In genomic region chr15:56919708-56920637, GRCh38 we compare ENCODE assay signal across 8 cellular contexts. TPM values are rescaled to one million over a fixed set of nuclear protein-coding genes. Genes with fewer than 3 reads are reported as not detected.
DNase-seq lines count a peak whose midpoint lies in the region; ATAC-seq, FAIRE-seq and TF ChIP-seq lines count a peak whose summit lies in the region.

No MANE protein-coding gene starts in this region.

- H3K4me1 ChIP-seq in cardiac muscle cell (ENCODE audit: low read depth), result peaks cover 43% of the 10 kb centered on the region
- H3K4me1 ChIP-seq in RWPE2 (ENCODE audit: insufficient read depth, poor library complexity, severe bottlenecking), result peaks cover 43% of the 10 kb centered on the region
- H3K4me1 ChIP-seq in K562 (replicated peaks in 1 of 2; ENCODE audit: control insufficient read depth in 2 of 2, insufficient read depth in 2 of 2, low read length in 2 of 2), result peaks cover 9 to 20% of the 10 kb centered on the region in 2 experiments; a peak in 4 of 5 replicates

- H3K4me2 ChIP-seq in K562 (ENCODE audit: insufficient read depth, low read length), result peak overlapping the region; percentile 82

- H3K4me3 ChIP-seq in cardiac muscle cell (peak overlapping the region; percentile 92), RWPE2 (ENCODE audit: severe bottlenecking) (peak overlapping the region; percentile 82), K562 (peak overlapping the region; percentile 88), skin epidermis (peak overlapping the region; percentile 75 to 99 (median 95))

- intact Hi-C loops in cardiac septum (cut with DNase I), result loop anchor here (5.0 to 10.0 kb wide), 3 partner anchors 217 to 385 kb away; no protein-coding TSS in a partner anchor
- intact Hi-C loops in K562 (cut with micrococcal nuclease), result loop anchor here (5.0 kb wide), 4 partner anchors 52 to 292 kb away; no protein-coding TSS in a partner anchor

- peak in 1 of 2 donors; percentile 41 for DNase-seq in cardiac muscle cell (ENCODE audit: low read depth in 1 of 2, low spot score in 1 of 2)
- DNase-seq in cardiac septum (ENCODE audit: low spot score), result no peak
- DNase-seq in RWPE2 (ENCODE audit: low spot score), result no peak
- peak in 2 of 4 experiments; percentile 50 to 60 for DNase-seq in K562 (ENCODE audit: extremely low read depth in 1 of 4, low spot score in 3 of 4)
- DNase-seq in immature natural killer cell, result no peak
- no peak for DNase-seq in AG08396 (ENCODE audit: low spot score)

- no peak for TF ChIP-seq EP300 in K562 (IDR thresholded peaks at IDR 0.05; ENCODE audit: low read length)

- H3K27me3 Mint-ChIP-seq in immature natural killer cell (ENCODE audit: low read depth in 3 of 3), result peaks cover 0 to 20% (median 17%) of the 10 kb centered on the region in 3 donors

- H3K27me3 ChIP-seq in cardiac muscle cell, result no peaks in the 10 kb centered on the region
- H3K27me3 ChIP-seq in RWPE2 (ENCODE audit: insufficient read depth, poor library complexity, severe bottlenecking), result no peaks in the 10 kb centered on the region
- no peaks in the 10 kb centered on the region for H3K27me3 ChIP-seq in K562 (ENCODE audit: control insufficient read depth in 2 of 2, insufficient read depth in 2 of 2, low read length in 2 of 2)

- BruUV-seq in K562 (replicated peaks; lab: Mats Ljungman, UMichigan), result no TSS peak

- TF ChIP-seq RAD21 in K562 (CRISPR knock-in tag; conservative IDR thresholded peaks at IDR 0.05 in 1 of 2, IDR thresholded peaks at IDR 0.05 in 1 of 2), result no peak

- H3K4me1 Mint-ChIP-seq in immature natural killer cell, result peaks cover 45 to 65% of the 10 kb centered on the region in 2 donors

- in situ Hi-C loops in K562 (cut with MboI), result loop anchor here (10.0 kb wide), 1 partner anchor 385 kb away; no protein-coding TSS in a partner anchor

- no peaks in the 10 kb centered on the region for H4K20me1 ChIP-seq in K562 (replicated peaks; ENCODE audit: control insufficient read depth, insufficient read depth, low read length)

- TF ChIP-seq POLR2A in K562 (conservative IDR thresholded peaks at IDR 0.05), result peak; percentile 15; the same call in 1 of the 2 replicates

- H3K27ac ChIP-seq in cardiac muscle cell, result peak overlapping the region; percentile 98
- peak overlapping the region; percentile 77 for H3K27ac ChIP-seq in RWPE2 (ENCODE audit: poor library complexity, severe bottlenecking)
- peak overlapping the region; percentile 92 for H3K27ac ChIP-seq in K562 (ENCODE audit: extremely low read depth, low read depth, low read length)
- H3K27ac ChIP-seq in skin epidermis, result peak overlapping the region; percentile 90 to 100 (median 99)

- H3K36me3 Mint-ChIP-seq in immature natural killer cell, result peaks cover 0 to 7% (median 4%) of the 10 kb centered on the region in 3 donors

- H3K27ac Mint-ChIP-seq in immature natural killer cell, result peak overlapping the region; percentile 84 to 95 (median 90)

- TF ChIP-seq CTCF in cardiac muscle cell (IDR thresholded peaks at IDR 0.05; ENCODE audit: low read depth, low read length) (no peak), RWPE2 (IDR thresholded peaks at IDR 0.05; ENCODE audit: poor library complexity, severe bottlenecking) (no peak), K562 (IDR thresholded peaks at IDR 0.05 in 2 of 3, conservative IDR thresholded peaks at IDR 0.05 in 1 of 3; ENCODE audit: insufficient read depth in 2 of 3, low read depth in 1 of 3, low read length in 3 of 3) (no peak)

- FAIRE-seq in K562 (lab: Jason Lieb, UNC), result peak; percentile 40

- H2AFZ ChIP-seq in K562 (ENCODE audit: low read depth, low read length), result peak overlapping the region; percentile 84

- peaks cover 74% of the 10 kb centered on the region for H3K79me2 ChIP-seq in K562 (ENCODE audit: control insufficient read depth, insufficient read depth, low read length)

- H3K36me3 ChIP-seq in cardiac muscle cell, result peaks cover 10% of the 10 kb centered on the region
- peaks cover 48% of the 10 kb centered on the region for H3K36me3 ChIP-seq in RWPE2 (ENCODE audit: low read depth)
- H3K36me3 ChIP-seq in K562 (ENCODE audit: control insufficient read depth, insufficient read depth, low read length), result peaks cover 31% of the 10 kb centered on the region; the same call in 2 of the 3 replicates

- ATAC-seq in HG03175 (IDR thresholded peaks at IDR 0.05; ENCODE audit: unreplicated experiment), result peak; percentile 17
- ATAC-seq in RWPE2 (ENCODE audit: low read depth), result peak; percentile 30
- peak; percentile 53 for ATAC-seq in K562

- H3K9me1 ChIP-seq in K562 (ENCODE audit: control insufficient read depth, insufficient read depth, low read length), result no peaks in the 10 kb centered on the region

- POLR2A ChIA-PET in K562 (lab: Yijun Ruan, JAX), result interaction anchor here (0.8 to 1.6 kb wide), 4 partner anchors 8 to 199 kb away, joined by 3 to 9 read pairs (median 7); no protein-coding TSS in a partner anchor

- CTCF ChIA-PET in K562 (lab: Yijun Ruan, JAX; ENCODE audit: low intra/inter-chr PET ratio), result no interaction called here

- no peaks in the 10 kb centered on the region for H3K9me3 Mint-ChIP-seq in immature natural killer cell

- peak overlapping the region; percentile 86 to 98 for H3K9ac ChIP-seq in K562 (ENCODE audit: insufficient read depth in 1 of 2, low read depth in 2 of 2, low read length in 2 of 2)

- peak overlapping the region; percentile 85 to 93 (median 88) for H3K4me3 Mint-ChIP-seq in immature natural killer cell

- WGBS in K562 (ENCODE audit: insufficient coverage, low coverage, missing lambda C conversion rate), result under 1% methylated on average over 30 of the region's 30 CpGs

- H3K9me3 ChIP-seq in cardiac muscle cell (ENCODE audit: low read depth), result no peaks in the 10 kb centered on the region
- H3K9me3 ChIP-seq in RWPE2 (ENCODE audit: severe bottlenecking), result no peaks in the 10 kb centered on the region
- H3K9me3 ChIP-seq in K562 (replicated peaks; ENCODE audit: control insufficient read depth, insufficient read depth, low read depth, low read length), result 0 out of 2 replicates have a peak, but pooled peaks cover 2% of the 10 kb centered on the region

TF ChIP-seq in K562, 482 proteins besides CTCF, POLR2A, EP300 and RAD21 (continues in another document):
- no peak for TF ChIP-seq HIVEP1 (CRISPR knock-in tag; IDR thresholded peaks at IDR 0.05)
- no peak for TF ChIP-seq ZBTB8A (IDR thresholded peaks at IDR 0.05; ENCODE audit: partially characterized antibody)
- TF ChIP-seq HEY1 (CRISPR knock-in tag; IDR thresholded peaks at IDR 0.05; ENCODE audit: borderline replicate concordance), result no peak
- TF ChIP-seq BCOR (IDR thresholded peaks at IDR 0.05), result no peak
- no peak for TF ChIP-seq ATF1 (CRISPR knock-in tag; IDR thresholded peaks at IDR 0.05)
- TF ChIP-seq ATF1 (tag; IDR thresholded peaks at IDR 0.05), result peak; percentile 15; the same call in 1 of the 2 replicates
- no peak for TF ChIP-seq MYBL2 (IDR thresholded peaks at IDR 0.05; ENCODE audit: low read depth)
- no peak for TF ChIP-seq MYBL2 (CRISPR knock-in tag; IDR thresholded peaks at IDR 0.05; ENCODE audit: borderline replicate concordance)
- peak; percentile 84 for TF ChIP-seq CEBPB (tag; IDR thresholded peaks at IDR 0.05)
- TF ChIP-seq ZNF436 (CRISPR knock-in tag; IDR thresholded peaks at IDR 0.05), result no peak
- 0 out of 2 replicates have a peak, but pooled peaks have one; percentile 25 for TF ChIP-seq SUPT5H (IDR thresholded peaks at IDR 0.05)
- peak in 1 of 2 experiments; percentile 30; a peak in 1 of 4 replicates for TF ChIP-seq HDAC1 (IDR thresholded peaks at IDR 0.05)
- TF ChIP-seq RFX1 (IDR thresholded peaks at IDR 0.05), result no peak
- TF ChIP-seq UBTF (IDR thresholded peaks at IDR 0.05; ENCODE audit: borderline replicate concordance in 1 of 2, low read depth in 2 of 2, low read length in 2 of 2), result peak in 1 of 2 experiments; percentile 1; a peak in 1 of 4 replicates
- no peak for TF ChIP-seq JUNB (CRISPR knock-in tag; conservative IDR thresholded peaks at IDR 0.05)
- no peak for TF ChIP-seq HCFC1 (IDR thresholded peaks at IDR 0.05; ENCODE audit: low read depth, low read length)

RNA-seq across cellular contexts. Expression of gene TCF12, which starts 1.5 kb away (rescaled TPM):
- total RNA-seq in cardiac muscle cell (135 and 137 TPM in 2 replicates), cardiac septum (57.3 TPM), K562 (2014; rRNA removed) (132 and 141 TPM in 2 replicates), K562 (2014; rRNA removed; fragmentation: Illumina TruSeq; extraction: Trizol) (49.6 and 59.4 TPM in 2 replicates), K562 (2015; rRNA removed; fragmentation: Illumina TruSeq; extraction: Trizol) (50.3 and 52.9 TPM in 2 replicates), K562 (2021) (76.5 and 78.4 TPM in 2 replicates)
- polyA plus RNA-seq in cardiac muscle cell (42.6 and 58.4 TPM in 2 replicates), K562 (2011; rRNA removed) (66.8 and 75.1 TPM in 2 replicates), K562 (2014; fragmentation: Illumina TruSeq; extraction: Trizol) (57.4 and 72.5 TPM in 2 replicates), K562 (2014; fragmentation: Nextera tagmentation; extraction: Ambion mirVana) (10 to 100 TPM; 10.5 to 12.9 TPM), K562 (2014; rRNA removed) (22.4 and 23.5 TPM in 2 replicates), immature natural killer cell (10 to 100 TPM; 34.7 to 79.4 (median 57.6) TPM)
- total RNA-seq in K562 (2011; cell fraction: chromatin; rRNA removed; ENCODE audit: low replicate concordance), result 177 and 194 TPM in 2 replicates
- 37.9 and 49.0 TPM in 2 replicates for total RNA-seq in K562 (2011; cell fraction: nucleolus; rRNA removed)
- 77.7 and 107 TPM in 2 replicates for total RNA-seq in K562 (2011; cell fraction: nucleoplasm; rRNA removed)
- polyA plus RNA-seq in K562 (2011; cell fraction: cytosol; rRNA removed), result 67.8 and 76.1 TPM in 2 replicates
- polyA plus RNA-seq in K562 (2011; cell fraction: nucleus; rRNA removed), result 104 and 117 TPM in 2 replicates
- 28.6 and 33.8 TPM in 2 replicates for polyA plus RNA-seq in K562 (2012)
- 80.0 and 109 TPM in 2 replicates for polyA minus RNA-seq in K562 (2011; rRNA and poly(A)+ RNA removed)
- 48.3 and 64.8 TPM in 2 replicates for polyA minus RNA-seq in K562 (2011; cell fraction: cytosol; rRNA and poly(A)+ RNA removed)
- 74.5 and 100 TPM in 2 replicates for polyA minus RNA-seq in K562 (2011; cell fraction: nucleus; rRNA and poly(A)+ RNA removed)
